ENCODE assay signal across 1 cellular context in the genomic region with DNA sequence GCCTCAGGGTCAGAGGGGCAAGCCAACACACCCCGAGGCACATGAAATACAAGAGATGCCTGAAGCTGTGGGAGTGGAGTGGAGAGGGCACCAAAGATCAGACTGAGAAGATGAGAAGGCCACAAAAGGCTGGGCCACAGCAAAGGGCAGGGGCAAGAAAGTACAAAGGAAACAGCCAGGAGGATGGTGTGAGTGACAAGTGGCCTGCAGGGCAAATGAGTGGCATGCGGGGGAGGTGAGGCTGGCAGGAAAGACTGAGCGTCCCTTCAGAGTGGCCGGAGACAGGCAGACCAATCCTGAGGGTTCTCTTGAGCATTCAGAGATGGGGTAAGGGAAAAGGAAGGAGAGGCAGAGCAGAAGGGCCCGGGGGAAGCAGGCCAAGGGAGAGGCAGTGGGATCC.
TF ChIP-seq lines count a peak whose summit lies in the region.

No MANE protein-coding gene starts in this region.

TF ChIP-seq in SK-N-SH, 30 proteins besides CTCF, POLR2A, EP300 and RAD21 (continued from another document):
- TF ChIP-seq REST (IDR thresholded peaks at IDR 0.05; ENCODE audit: low read depth, low read length) = no peak
- TF ChIP-seq, protein P1, sequence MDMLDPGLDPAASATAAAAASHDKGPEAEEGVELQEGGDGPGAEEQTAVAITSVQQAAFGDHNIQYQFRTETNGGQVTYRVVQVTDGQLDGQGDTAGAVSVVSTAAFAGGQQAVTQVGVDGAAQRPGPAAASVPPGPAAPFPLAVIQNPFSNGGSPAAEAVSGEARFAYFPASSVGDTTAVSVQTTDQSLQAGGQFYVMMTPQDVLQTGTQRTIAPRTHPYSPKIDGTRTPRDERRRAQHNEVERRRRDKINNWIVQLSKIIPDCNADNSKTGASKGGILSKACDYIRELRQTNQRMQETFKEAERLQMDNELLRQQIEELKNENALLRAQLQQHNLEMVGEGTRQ (IDR thresholded peaks at IDR 0.05; ENCODE audit: borderline replicate concordance, low read depth, low read length) = no peak
- no peak for TF ChIP-seq MXI1 (IDR thresholded peaks at IDR 0.05; ENCODE audit: low read depth, low read length)
- no peak for TF ChIP-seq MAX (IDR thresholded peaks at IDR 0.05; ENCODE audit: low read depth)
- TF ChIP-seq SMC3 (IDR thresholded peaks at IDR 0.05; ENCODE audit: low read depth, low read length) = no peak
- no peak for TF ChIP-seq RFX5 (IDR thresholded peaks at IDR 0.05; ENCODE audit: low read length)
- no peak for TF ChIP-seq RXRA (IDR thresholded peaks at IDR 0.05; ENCODE audit: borderline replicate concordance, low read depth)
- TF ChIP-seq, protein P2, sequence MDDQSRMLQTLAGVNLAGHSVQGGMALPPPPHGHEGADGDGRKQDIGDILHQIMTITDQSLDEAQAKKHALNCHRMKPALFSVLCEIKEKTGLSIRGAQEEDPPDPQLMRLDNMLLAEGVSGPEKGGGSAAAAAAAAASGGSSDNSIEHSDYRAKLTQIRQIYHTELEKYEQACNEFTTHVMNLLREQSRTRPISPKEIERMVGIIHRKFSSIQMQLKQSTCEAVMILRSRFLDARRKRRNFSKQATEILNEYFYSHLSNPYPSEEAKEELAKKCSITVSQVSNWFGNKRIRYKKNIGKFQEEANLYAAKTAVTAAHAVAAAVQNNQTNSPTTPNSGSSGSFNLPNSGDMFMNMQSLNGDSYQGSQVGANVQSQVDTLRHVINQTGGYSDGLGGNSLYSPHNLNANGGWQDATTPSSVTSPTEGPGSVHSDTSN (IDR thresholded peaks at IDR 0.05) = no peak
- no peak for TF ChIP-seq GABPA (IDR thresholded peaks at IDR 0.05; ENCODE audit: low read depth)
- TF ChIP-seq FOXM1 (IDR thresholded peaks at IDR 0.05; ENCODE audit: low read depth) = no peak
- no peak for TF ChIP-seq IRF3 (IDR thresholded peaks at IDR 0.05; ENCODE audit: low read depth, low read length)
